Comparison of ENCODE assay signal across 17 cellular contexts in genomic region chr2:38159621-38160020, GRCh38.
DNase-seq lines count a peak whose midpoint lies in the region; TF ChIP-seq lines count a peak whose summit lies in the region.
"Had no signal": no experiment of that assay in that cellular context is flagged by ENCODE, and none has a peak within 500 bp of the region (broad histone marks: within the 10 kb centered on the region; RNA-seq: fewer than 3 reads in every experiment).

No MANE protein-coding gene starts in this region.

- TF ChIP-seq CTCF in ascending aorta (IDR thresholded peaks at IDR 0.05) (no peak), left ventricle myocardium inferior (IDR thresholded peaks at IDR 0.05; ENCODE audit: borderline replicate concordance) (no peak), uterus (IDR thresholded peaks at IDR 0.05) (no peak), OCI-LY7 (conservative IDR thresholded peaks at IDR 0.05; ENCODE audit: low read length) (no peak)

- no peak overlapping the region for H3K4me2 ChIP-seq in trophoblast cell (ENCODE audit: low read length)
- no peak overlapping the region for H3K4me2 ChIP-seq in OCI-LY7 (ENCODE audit: low read length)
- H3K4me2 ChIP-seq: SK-N-SH had no signal

- H2AFZ ChIP-seq in trophoblast cell (ENCODE audit: insufficient read depth, low read length, poor library complexity) (no peak overlapping the region), OCI-LY7 (ENCODE audit: low read length) (no peak overlapping the region)

- no peak overlapping the region for H2BK120ac ChIP-seq in trophoblast cell (ENCODE audit: insufficient read depth, low read length, poor library complexity)

- H2BK5ac ChIP-seq in trophoblast cell (ENCODE audit: low read depth, low read length, poor library complexity): no peak overlapping the region

- H3K9ac ChIP-seq in trophoblast cell (ENCODE audit: low read length): no peak overlapping the region
- H3K9ac ChIP-seq: SK-N-SH had no signal

- H3K79me2 ChIP-seq in trophoblast cell (ENCODE audit: control insufficient read depth, insufficient read depth, low read length, poor library complexity) (no peaks in the 10 kb centered on the region), OCI-LY7 (ENCODE audit: insufficient read depth, low read depth, low read length) (no peaks in the 10 kb centered on the region)

- peak overlapping the region; percentile 25 for H4K8ac ChIP-seq in trophoblast cell (ENCODE audit: low read depth, low read length)

- CTCF ChIA-PET in OCI-LY7 (lab: Charles Lee; ENCODE audit: unreplicated experiment): no interaction called here

- H3K9me3 ChIP-seq in ascending aorta: no peaks in the 10 kb centered on the region
- H3K9me3 ChIP-seq in left ventricle myocardium inferior (replicated peaks): no peaks in the 10 kb centered on the region
- no peaks in the 10 kb centered on the region for H3K9me3 ChIP-seq in trophoblast cell (ENCODE audit: insufficient read depth, low read depth, low read length)
- no peaks in the 10 kb centered on the region for H3K9me3 ChIP-seq in uterus
- H3K9me3 ChIP-seq in effector memory CD4-positive, alpha-beta T cell (ENCODE audit: control insufficient read depth, low read length): no peaks in the 10 kb centered on the region
- no peaks in the 10 kb centered on the region for H3K9me3 ChIP-seq in OCI-LY7 (ENCODE audit: low read length)
- H3K9me3 ChIP-seq: mucosa of descending colon, neutrophil, SK-N-SH had no signal

- H3K4me1 ChIP-seq in ascending aorta (peaks cover 5 to 15% of the 10 kb centered on the region in 2 donors), left ventricle myocardium inferior (peaks cover 17% of the 10 kb centered on the region), trophoblast cell (ENCODE audit: control insufficient read depth in 1 of 2, insufficient read depth in 2 of 2, low read length in 2 of 2) (peaks cover 3 to 5% of the 10 kb centered on the region in 2 experiments), uterus (peaks cover 4 to 8% of the 10 kb centered on the region in 2 donors), OCI-LY7 (ENCODE audit: insufficient read depth, low read length, poor library complexity, severe bottlenecking) (no peaks in the 10 kb centered on the region)
- H3K4me1 ChIP-seq in effector memory CD4-positive, alpha-beta T cell (ENCODE audit: control insufficient read depth, insufficient read depth, low read length, poor library complexity, severe bottlenecking): no peaks in the 10 kb centered on the region

- H3K14ac ChIP-seq in trophoblast cell (ENCODE audit: low read length): no peak overlapping the region

- H3K27ac ChIP-seq in ascending aorta (peak overlapping the region; percentile 63 to 73), left ventricle myocardium inferior (replicated peaks) (peak overlapping the region; percentile 78), trophoblast cell (ENCODE audit: low read depth, low read length) (no peak overlapping the region), uterus (peak overlapping the region; percentile 73 to 74), OCI-LY7 (ENCODE audit: low read depth, low read length, poor library complexity, severe bottlenecking) (no peak overlapping the region)
- H3K27ac ChIP-seq in effector memory CD4-positive, alpha-beta T cell (ENCODE audit: insufficient read depth, low read length, poor library complexity, severe bottlenecking): no peak overlapping the region
- H3K27ac ChIP-seq: neutrophil had no signal

- no peak overlapping the region for H4K91ac ChIP-seq in trophoblast cell (ENCODE audit: low read depth, low read length)

- POLR2A ChIA-PET in OCI-LY7 (lab: Charles Lee): no interaction called here

- H3K36me3 ChIP-seq in ascending aorta (no peaks in the 10 kb centered on the region), left ventricle myocardium inferior (no peaks in the 10 kb centered on the region), trophoblast cell (ENCODE audit: control insufficient read depth in 1 of 2, insufficient read depth in 2 of 2, low read length in 2 of 2) (no peaks in the 10 kb centered on the region), uterus (no peaks in the 10 kb centered on the region), OCI-LY7 (ENCODE audit: insufficient read depth, low read length) (no peaks in the 10 kb centered on the region)
- no peaks in the 10 kb centered on the region for H3K36me3 ChIP-seq in effector memory CD4-positive, alpha-beta T cell (ENCODE audit: control insufficient read depth, insufficient read depth, low read length)
- H3K36me3 ChIP-seq: neutrophil had no signal

- peak overlapping the region; percentile 16 for H2BK12ac ChIP-seq in trophoblast cell (ENCODE audit: low read length)

- H3K4ac ChIP-seq in trophoblast cell (ENCODE audit: low read depth, low read length): no peak overlapping the region

- no CpG with 5 or more reads among the region's 5 CpGs for WGBS in trophoblast cell (ENCODE audit: extremely low coverage, insufficient coverage, insufficient read length)

- no peak overlapping the region for H3K18ac ChIP-seq in trophoblast cell (ENCODE audit: low read length)

- H4K20me1 ChIP-seq in OCI-LY7 (ENCODE audit: insufficient read depth, low read length): no peaks in the 10 kb centered on the region

- no peak for DNase-seq in ascending aorta (ENCODE audit: low spot score in 2 of 2)
- DNase-seq in left ventricle myocardium inferior: no peak
- no peak for DNase-seq in trophoblast cell
- no peak for DNase-seq in uterus
- DNase-seq in effector memory CD4-positive, alpha-beta T cell: no peak
- DNase-seq in OCI-LY7 (ENCODE audit: low spot score): no peak
- DNase-seq in NCI-H2029 (lab: John Stamatoyannopoulos, UW): no peak
- DNase-seq: activated CD4-positive, alpha-beta T cell treated with anti-CD3 and anti-CD28 coated beads for 36 hours; activated gamma-delta T cell; amniotic stem cell; effector memory CD8-positive, alpha-beta T cell; Kasumi-1; mucosa of descending colon; NCI-H1417 treated with DMSO at 0.1 percent for 48 hours; NCI-H82; SK-N-SH had no signal

- no TSS peak for BruUV-seq in OCI-LY7 (replicated peaks; lab: Mats Ljungman, UMichigan)

- no peaks in the 10 kb centered on the region for H3K9me2 ChIP-seq in OCI-LY7 (ENCODE audit: insufficient read depth, low read length)
- H3K9me2 ChIP-seq: SK-N-SH had no signal

- intact Hi-C loops in ascending aorta (cut with DNase I) (no loop called here), left ventricle myocardium inferior (cut with micrococcal nuclease) (no loop called here), uterus (cut with DNase I; ENCODE audit: low total_unique reads) (loop anchor here (10.0 kb wide), 1 partner anchor 1805 kb away; the partner anchor contains the start of gene CRIM1), OCI-LY7 (cut with micrococcal nuclease; ENCODE audit: unreplicated experiment) (loop anchor here (5.0 kb wide), 1 partner anchor 113 kb away; no protein-coding TSS in a partner anchor)

- no peak overlapping the region for H3K4me3 ChIP-seq in ascending aorta
- H3K4me3 ChIP-seq in left ventricle myocardium inferior: no peak overlapping the region
- H3K4me3 ChIP-seq in trophoblast cell (ENCODE audit: low read depth, low read length): no peak overlapping the region
- H3K4me3 ChIP-seq in uterus: no peak overlapping the region
- no peak overlapping the region for H3K4me3 ChIP-seq in effector memory CD4-positive, alpha-beta T cell (ENCODE audit: insufficient read depth, low read depth, low read length, poor library complexity, severe bottlenecking)
- H3K4me3 ChIP-seq in OCI-LY7 (ENCODE audit: low read depth, low read length, poor library complexity, severe bottlenecking): no peak overlapping the region
- H3K4me3 ChIP-seq: mucosa of descending colon had no signal

- no peak for TF ChIP-seq POLR2A in uterus (IDR thresholded peaks at IDR 0.05)

- no peaks in the 10 kb centered on the region for H3K79me1 ChIP-seq in trophoblast cell (ENCODE audit: low read length)

- H4K12ac ChIP-seq in trophoblast cell (ENCODE audit: low read depth, low read length): no peak overlapping the region

- H3K27me3 ChIP-seq in ascending aorta: no peaks in the 10 kb centered on the region
- H3K27me3 ChIP-seq in left ventricle myocardium inferior (ENCODE audit: low read depth): peaks cover 8% of the 10 kb centered on the region
- no peaks in the 10 kb centered on the region for H3K27me3 ChIP-seq in trophoblast cell (ENCODE audit: insufficient read depth, low read length)
- H3K27me3 ChIP-seq in uterus: no peaks in the 10 kb centered on the region
- peaks cover 4% of the 10 kb centered on the region for H3K27me3 ChIP-seq in effector memory CD4-positive, alpha-beta T cell (replicated peaks; ENCODE audit: control insufficient read depth, insufficient read depth, low read length, poor library complexity, severe bottlenecking)

- no peak overlapping the region for H3K23ac ChIP-seq in trophoblast cell (ENCODE audit: low read length)

- no peak overlapping the region for H2AK5ac ChIP-seq in trophoblast cell (ENCODE audit: low read length)

Comparison
In these comparisons a context has a peak if more than half of its experiments do, and no peak if none do; other contexts are left out.
1. H3K27ac ChIP-seq: peak in ascending aorta (2 of 2), left ventricle myocardium inferior (single experiment) and uterus (2 of 2); none in trophoblast cell (single experiment), effector memory CD4-positive, alpha-beta T cell (single experiment) and OCI-LY7 (single experiment).
2. intact Hi-C loops: an anchor here in uterus (10.0 kb wide) and OCI-LY7 (5.0 kb wide); none called in ascending aorta and left ventricle myocardium inferior.